Comparison of ENCODE assay signal across 11 cellular contexts in genomic region chr7:50657341-50657873, GRCh38.
DNase-seq lines count a peak whose midpoint lies in the region; ATAC-seq and TF ChIP-seq lines count a peak whose summit lies in the region.
"Had no signal": no experiment of that assay in that cellular context is flagged by ENCODE, and none has a peak within 500 bp of the region (broad histone marks: within the 10 kb centered on the region; RNA-seq: fewer than 3 reads in every experiment).

No MANE protein-coding gene starts in this region.

- H3K27me3 ChIP-seq in BE2C, result no peaks in the 10 kb centered on the region

- H3K4me1 ChIP-seq in BE2C, result no peaks in the 10 kb centered on the region

- H3K27ac Mint-ChIP-seq in activated CD8-positive, alpha-beta memory T cell treated with anti-CD3 and anti-CD28 coated beads, Interleukin-2, amount 10 ng/mL, durations not matched to agents 7 days and 5 days, result no peak overlapping the region
- H3K27ac Mint-ChIP-seq: naive B cell; T-helper 2 cell treated with Interferon-gamma antibody and Interleukin-4, amounts not matched to agents 5 μg/mL and 100 μg/mL, for 36 hours had no signal

- H3K36me3 Mint-ChIP-seq in activated CD8-positive, alpha-beta memory T cell treated with anti-CD3 and anti-CD28 coated beads, Interleukin-2, amount 10 ng/mL, durations not matched to agents 7 days and 5 days, result peaks cover 5% of the 10 kb centered on the region
- H3K36me3 Mint-ChIP-seq: naive B cell had no signal

- no peak overlapping the region for H3K4me3 Mint-ChIP-seq in activated CD8-positive, alpha-beta memory T cell treated with anti-CD3 and anti-CD28 coated beads, Interleukin-2, amount 10 ng/mL, durations not matched to agents 7 days and 5 days
- H3K4me3 Mint-ChIP-seq: T-helper 2 cell treated with Interferon-gamma antibody and Interleukin-4, amounts not matched to agents 5 μg/mL and 100 μg/mL, for 36 hours had no signal

- ATAC-seq in GM18517 (IDR thresholded peaks at IDR 0.05; ENCODE audit: unreplicated experiment), result peak; percentile 35
- ATAC-seq in activated CD8-positive, alpha-beta memory T cell treated with anti-CD3 and anti-CD28 coated beads, Interleukin-2, amount 10 ng/mL, durations not matched to agents 7 days and 5 days, result no peak

- WGBS in lower leg skin, 2 donors, result 47 to 64% methylated on average over 9 of the region's 9 CpGs

- no peaks in the 10 kb centered on the region for H3K9me3 Mint-ChIP-seq in activated CD8-positive, alpha-beta memory T cell treated with anti-CD3 and anti-CD28 coated beads, Interleukin-2, amount 10 ng/mL, durations not matched to agents 7 days and 5 days (ENCODE audit: low read depth)
- H3K9me3 Mint-ChIP-seq: naive B cell; T-helper 2 cell treated with Interferon-gamma antibody and Interleukin-4, amounts not matched to agents 5 μg/mL and 100 μg/mL, for 36 hours had no signal

- peaks cover 5% of the 10 kb centered on the region for H3K27me3 Mint-ChIP-seq in activated CD8-positive, alpha-beta memory T cell treated with anti-CD3 and anti-CD28 coated beads, Interleukin-2, amount 10 ng/mL, durations not matched to agents 7 days and 5 days
- H3K27me3 Mint-ChIP-seq: naive B cell had no signal

- H3K36me3 ChIP-seq in BE2C, result no peaks in the 10 kb centered on the region

- H3K9me3 ChIP-seq in BE2C, result no peaks in the 10 kb centered on the region

- no peak for TF ChIP-seq POLR2A in lower leg skin (IDR thresholded peaks at IDR 0.05)

- DNase-seq in coronary artery (ENCODE audit: low spot score), result peak; percentile 93
- DNase-seq in lower leg skin (ENCODE audit: low spot score in 2 of 2), result peak; percentile 75 to 93
- peak; percentile 49 for DNase-seq in stromal cell of bone marrow (ENCODE audit: low read depth)
- no peak for DNase-seq in NCI-H1694 treated with DMSO at 0.1 percent for 48 hours (lab: John Stamatoyannopoulos, UW)
- no peak for DNase-seq in iPS-NIHi11 (ENCODE audit: low spot score)
- no peak for DNase-seq in BE2C
- DNase-seq in activated CD8-positive, alpha-beta memory T cell treated with anti-CD3 and anti-CD28 coated beads, Interleukin-2, amount 10 ng/mL, durations not matched to agents 7 days and 5 days, result no peak
- DNase-seq: naive B cell, NCI-H774 had no signal

- no peak for TF ChIP-seq CTCF in coronary artery (IDR thresholded peaks at IDR 0.05)
- TF ChIP-seq CTCF in lower leg skin (IDR thresholded peaks at IDR 0.05), result no peak
- TF ChIP-seq CTCF in BE2C (IDR thresholded peaks at IDR 0.05; ENCODE audit: low read depth, low read length), result no peak

- H3K4me3 ChIP-seq in coronary artery (peak overlapping the region; percentile 39), lower leg skin (ENCODE audit: low read depth, poor library complexity, severe bottlenecking) (no peak overlapping the region), BE2C (ENCODE audit: low read depth, low read length) (no peak overlapping the region)

- intact Hi-C loops in lower leg skin (cut with DNase I; ENCODE audit: low total_unique reads), result no loop called here

- peaks cover 59% of the 10 kb centered on the region for H3K4me1 Mint-ChIP-seq in activated CD8-positive, alpha-beta memory T cell treated with anti-CD3 and anti-CD28 coated beads, Interleukin-2, amount 10 ng/mL, durations not matched to agents 7 days and 5 days

- CTCF ChIA-PET in activated CD8-positive, alpha-beta memory T cell treated with anti-CD3 and anti-CD28 coated beads, Interleukin-2, amount 10 ng/mL, durations not matched to agents 7 days and 5 days (lab: Charles Lee), result interaction anchor here (0.8 kb wide), 1 partner anchor 20 kb away, joined by 3 read pairs; no protein-coding TSS in a partner anchor

- peak overlapping the region; percentile 78 to 87 for H3K27ac ChIP-seq in coronary artery

Comparison
In these comparisons a context has a peak if more than half of its experiments do, and no peak if none do; other contexts are left out.
1. DNase-seq: peak in coronary artery (single experiment), lower leg skin (2 of 2) and stromal cell of bone marrow (single experiment); none in NCI-H1694 treated with DMSO at 0.1 percent for 48 hours (single experiment), iPS-NIHi11 (single experiment), BE2C (single experiment) and activated CD8-positive, alpha-beta memory T cell treated with anti-CD3 and anti-CD28 coated beads, Interleukin-2, amount 10 ng/mL, durations not matched to agents 7 days and 5 days (single experiment).